Comparison of ENCODE assay signal across 21 cellular contexts in the genomic region with DNA sequence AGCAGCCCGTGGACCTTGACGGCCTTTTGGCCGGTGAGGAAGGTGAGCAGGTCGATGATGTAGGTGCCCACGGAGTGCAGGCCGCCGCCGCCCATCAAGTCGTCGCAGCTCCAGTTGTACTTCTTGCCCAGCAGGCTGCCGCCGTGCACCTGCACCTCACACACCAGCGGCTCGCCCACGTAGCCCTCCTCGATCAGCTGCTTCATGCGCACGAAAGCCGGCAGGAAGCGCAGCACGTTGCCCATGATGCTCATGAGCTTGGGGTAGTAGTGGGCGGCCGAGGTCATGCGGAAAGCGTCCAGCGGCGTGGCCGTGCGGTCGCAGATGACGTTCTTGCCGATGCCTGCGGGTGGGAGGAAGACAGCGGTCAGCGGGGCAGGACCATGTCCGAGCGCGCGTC. TPM values are rescaled to one million over a fixed set of nuclear protein-coding genes. Genes with fewer than 3 reads are reported as not detected.
DNase-seq lines count a peak whose midpoint lies in the region; ATAC-seq, FAIRE-seq and TF ChIP-seq lines count a peak whose summit lies in the region.
"Had no signal": no experiment of that assay in that cellular context is flagged by ENCODE, and none has a peak within 500 bp of the region (broad histone marks: within the 10 kb centered on the region; RNA-seq: fewer than 3 reads in every experiment).

No MANE protein-coding gene starts in this region.

- no peak for TF ChIP-seq POLR2A in H1 (IDR thresholded peaks at IDR 0.05; ENCODE audit: control extremely low read depth in 1 of 2, low read depth in 2 of 2, low read length in 2 of 2)

- no peak overlapping the region for H2AFZ ChIP-seq in H1 (ENCODE audit: low read length)
- H2AFZ ChIP-seq in neuronal stem cell (ENCODE audit: low read length) = no peak overlapping the region
- no peak overlapping the region for H2AFZ ChIP-seq in PC-3 (ENCODE audit: low read length)
- H2AFZ ChIP-seq: GM23248 had no signal

- H4K8ac ChIP-seq in H1 (ENCODE audit: extremely low read depth, insufficient read depth, low read length) = peak overlapping the region; percentile 9; the same call in 1 of the 2 replicates
- H4K8ac ChIP-seq in neuronal stem cell (ENCODE audit: low read depth, low read length) = no peak overlapping the region

- no peak overlapping the region for H3K14ac ChIP-seq in H1 (ENCODE audit: insufficient read length)
- H3K14ac ChIP-seq in neuronal stem cell (ENCODE audit: low read length) = no peak overlapping the region

- FAIRE-seq in H1 (lab: Jason Lieb, UNC) = no peak
- FAIRE-seq: A204.1, G401.6, GM12892, H54 had no signal

- H3K23me2 ChIP-seq in H1 (ENCODE audit: low read depth, low read length) = no peaks in the 10 kb centered on the region

- CTCF ChIA-PET in H1 (lab: Charles Lee; ENCODE audit: partially characterized antibody) = interaction anchor here (0.5 to 1.6 kb wide), 2 partner anchors 156 to 206 kb away, joined by 4 read pairs; no protein-coding TSS in a partner anchor
- CTCF ChIA-PET in PC-3 (lab: Charles Lee) = no interaction called here

- H2BK120ac ChIP-seq in H1 (replicated peaks; ENCODE audit: low read depth, low read length) (no peak overlapping the region), neuronal stem cell (ENCODE audit: low read depth, low read length) (no peak overlapping the region)

- H4K5ac ChIP-seq in H1 (ENCODE audit: insufficient read length, low read depth, low read length) = no peak overlapping the region

- H3K18ac ChIP-seq in H1 (ENCODE audit: extremely low read depth, low read length) = no peak overlapping the region
- H3K18ac ChIP-seq in neuronal stem cell (ENCODE audit: low read length) = peak overlapping the region; percentile 81

- no peaks in the 10 kb centered on the region for H3K36me3 Mint-ChIP-seq in activated T-cell treated with anti-CD3 and anti-CD28 coated beads, Interleukin-2, amount 50 U/mL, for 4 hours (ENCODE audit: insufficient read depth)
- H3K36me3 Mint-ChIP-seq: CD4-positive, CD25-positive, alpha-beta regulatory T cell; CD8-positive, alpha-beta T cell had no signal

- peaks cover 6% of the 10 kb centered on the region for H3K4me1 Mint-ChIP-seq in activated T-cell treated with anti-CD3 and anti-CD28 coated beads, Interleukin-2, amount 50 U/mL, for 4 hours (ENCODE audit: low read depth)

- H2BK15ac ChIP-seq in H1 (ENCODE audit: low read length) = no peak overlapping the region
- H2BK15ac ChIP-seq in neuronal stem cell (ENCODE audit: low read length) = peak overlapping the region; percentile 39

- no peak for TF ChIP-seq RAD21 in H1 (IDR thresholded peaks at IDR 0.05 in 1 of 2, conservative IDR thresholded peaks at IDR 0.05 in 1 of 2; ENCODE audit: low read depth in 2 of 2, low read length in 2 of 2)

- no peak for TF ChIP-seq EP300 in H1 (IDR thresholded peaks at IDR 0.05; ENCODE audit: borderline replicate concordance in 1 of 2, low read depth in 2 of 2, low read length in 2 of 2)

- H3K4me1 ChIP-seq in left ventricle myocardium inferior (peaks cover 80% of the 10 kb centered on the region), H1 (replicated peaks in 1 of 4; ENCODE audit: control insufficient read depth in 3 of 4, insufficient read depth in 4 of 4, low read length in 3 of 4) (peaks cover 0 to 12% (median 4%) of the 10 kb centered on the region in 4 experiments; a peak in 5 of 7 replicates), neuronal stem cell (ENCODE audit: control insufficient read depth in 2 of 2, insufficient read depth in 1 of 2, low read depth in 1 of 2, low read length in 2 of 2) (peaks cover 8 to 13% of the 10 kb centered on the region in 2 donors), PC-3 (ENCODE audit: insufficient read depth, low read length) (peaks cover 6% of the 10 kb centered on the region)
- H3K4me1 ChIP-seq: HAP-1 had no signal

- intact Hi-C loops in Right ventricle myocardium inferior (cut with DNase I) (no loop called here), left ventricle myocardium inferior (cut with micrococcal nuclease) (no loop called here), PC-3 (cut with micrococcal nuclease) (no loop called here)

- POLR2A ChIA-PET in H1 (lab: Charles Lee; ENCODE audit: partially characterized antibody) = interaction anchor here (0.7 kb wide), 1 partner anchor 37 kb away, joined by 3 read pairs; the partner anchor contains the start of gene TBC1D7
- POLR2A ChIA-PET in PC-3 (lab: Charles Lee; ENCODE audit: unreplicated experiment) = no interaction called here

- no peaks in the 10 kb centered on the region for H3K79me2 ChIP-seq in H1 (ENCODE audit: control insufficient read depth in 1 of 2, insufficient read depth in 2 of 2, low read length in 2 of 2)
- no peaks in the 10 kb centered on the region for H3K79me2 ChIP-seq in PC-3 (ENCODE audit: low read length)

- no peaks in the 10 kb centered on the region for H3F3A ChIP-seq in PC-3 (ENCODE audit: low read length, unreplicated experiment)

- BruUV-seq in PC-3 (replicated peaks; lab: Mats Ljungman, UMichigan) = no TSS peak

- no peak overlapping the region for H3K56ac ChIP-seq in H1 (replicated peaks; ENCODE audit: insufficient read length, low read depth, low read length)

- no peaks in the 10 kb centered on the region for H3K27me3 Mint-ChIP-seq in activated T-cell treated with anti-CD3 and anti-CD28 coated beads, Interleukin-2, amount 50 U/mL, for 4 hours (ENCODE audit: low read depth)
- H3K27me3 Mint-ChIP-seq: B cell had no signal

- ATAC-seq in Right ventricle myocardium inferior = no peak
- ATAC-seq in PC-3 = no peak
- no peak for ATAC-seq in activated T-cell treated with anti-CD3 and anti-CD28 coated beads, Interleukin-2, amount 50 U/mL, for 4 hours
- ATAC-seq: CD8-positive, alpha-beta T cell had no signal

- H3K79me1 ChIP-seq in H1 (ENCODE audit: low read depth, low read length) (no peaks in the 10 kb centered on the region; the same call in 1 of the 2 replicates), neuronal stem cell (ENCODE audit: low read depth, low read length) (peaks cover 2% of the 10 kb centered on the region)

- H3K27me3 ChIP-seq in left ventricle myocardium inferior (ENCODE audit: low read depth) = no peaks in the 10 kb centered on the region
- H3K27me3 ChIP-seq in H1 (replicated peaks in 1 of 4; ENCODE audit: control insufficient read depth in 3 of 4, extremely low read depth in 1 of 4, insufficient read depth in 3 of 4, low read length in 3 of 4) = no peaks in the 10 kb centered on the region
- H3K27me3 ChIP-seq in neuronal stem cell (ENCODE audit: control insufficient read depth in 3 of 3, insufficient read depth in 3 of 3, low read depth in 1 of 3, low read length in 3 of 3) = no peaks in the 10 kb centered on the region
- H3K27me3 ChIP-seq in PC-3 (ENCODE audit: low read length) = no peaks in the 10 kb centered on the region
- H3K27me3 ChIP-seq: BLaER1 had no signal

- TF ChIP-seq CTCF in left ventricle myocardium inferior (IDR thresholded peaks at IDR 0.05; ENCODE audit: borderline replicate concordance) (no peak), H1 (IDR thresholded peaks at IDR 0.05; ENCODE audit: control extremely low read depth in 1 of 3, insufficient read depth in 1 of 3, low read depth in 1 of 3, low read length in 3 of 3) (no peak), PC-3 (conservative IDR thresholded peaks at IDR 0.05; ENCODE audit: low read depth, low read length) (no peak)

- peak overlapping the region; percentile 61 for H4K91ac ChIP-seq in H1 (replicated peaks; ENCODE audit: insufficient read length, low read length)
- H4K91ac ChIP-seq in neuronal stem cell (ENCODE audit: low read depth, low read length, poor library complexity) = no peak overlapping the region

- no peak overlapping the region for H2BK20ac ChIP-seq in H1 (ENCODE audit: low read length)

- H3K23ac ChIP-seq in H1 (ENCODE audit: insufficient read length) (no peak overlapping the region), neuronal stem cell (ENCODE audit: low read depth, low read length, poor library complexity) (peak overlapping the region; percentile 66)

- H2AK5ac ChIP-seq in H1 (ENCODE audit: low read depth, low read length) (no peak overlapping the region), neuronal stem cell (ENCODE audit: low read depth, low read length) (peak overlapping the region; percentile 61)

- no peak overlapping the region for H2BK12ac ChIP-seq in H1 (ENCODE audit: low read depth, low read length)
- peak overlapping the region; percentile 91 for H2BK12ac ChIP-seq in neuronal stem cell (ENCODE audit: low read length)

- H4K20me1 ChIP-seq in H1 (replicated peaks in 1 of 2; ENCODE audit: control insufficient read depth in 1 of 2, insufficient read depth in 2 of 2, low read length in 2 of 2) = no peaks in the 10 kb centered on the region
- H4K20me1 ChIP-seq in PC-3 (ENCODE audit: low read length) = no peaks in the 10 kb centered on the region

- H3K9me3 ChIP-seq in left ventricle myocardium inferior (replicated peaks) (no peaks in the 10 kb centered on the region), H1 (ENCODE audit: insufficient read depth in 2 of 2, low read depth in 1 of 2, low read length in 1 of 2) (no peaks in the 10 kb centered on the region), neuronal stem cell (replicated peaks in 1 of 2; ENCODE audit: control insufficient read depth in 2 of 2, insufficient read depth in 1 of 2, low read depth in 1 of 2, low read length in 2 of 2) (peaks cover 0 to 2% of the 10 kb centered on the region in 2 donors), PC-3 (ENCODE audit: low read length) (no peaks in the 10 kb centered on the region)
- H3K9me3 ChIP-seq: Caco-2, HAP-1 had no signal

- H3K4me3 Mint-ChIP-seq in activated T-cell treated with anti-CD3 and anti-CD28 coated beads, Interleukin-2, amount 50 U/mL, for 4 hours = no peak overlapping the region
- H3K4me3 Mint-ChIP-seq: B cell; CD4-positive, CD25-positive, alpha-beta regulatory T cell; CD8-positive, alpha-beta T cell had no signal

- DNase-seq in Right ventricle myocardium inferior (ENCODE audit: missing footprints) (peak; percentile 61), left ventricle myocardium inferior (no peak), H1 (ENCODE audit: low read depth in 1 of 2, low spot score in 2 of 2) (no peak), neuronal stem cell (ENCODE audit: low spot score) (no peak), PC-3 (no peak)
- no peak for DNase-seq in activated T-cell treated with anti-CD3 and anti-CD28 coated beads, Interleukin-2, amount 50 U/mL, for 4 hours
- DNase-seq: Caco-2; CD4-positive, CD25-positive, alpha-beta regulatory T cell; CD8-positive, alpha-beta T cell; DMS153; DND-41; GM23248 had no signal

- H3K4me3 ChIP-seq in left ventricle myocardium inferior (no peak overlapping the region), H1 (ENCODE audit: extremely low read depth in 1 of 4, insufficient read depth in 2 of 4, low read depth in 3 of 4, low read length in 4 of 4) (no peak overlapping the region), neuronal stem cell (ENCODE audit: low read length in 2 of 2) (peak overlapping the region in 1 of 2 donors; percentile 57), PC-3 (ENCODE audit: low read length) (no peak overlapping the region)
- H3K4me3 ChIP-seq: BLaER1, GM23248, HAP-1 had no signal

- H3K9me3 Mint-ChIP-seq in activated T-cell treated with anti-CD3 and anti-CD28 coated beads, Interleukin-2, amount 50 U/mL, for 4 hours = no peaks in the 10 kb centered on the region
- H3K9me3 Mint-ChIP-seq: CD8-positive, alpha-beta T cell had no signal

- H3K4ac ChIP-seq in H1 (replicated peaks; ENCODE audit: insufficient read length, low read depth, low read length) = no peak overlapping the region
- H3K4ac ChIP-seq in neuronal stem cell (ENCODE audit: low read length) = no peak overlapping the region

- H3K36me3 ChIP-seq in left ventricle myocardium inferior (peaks cover 18% of the 10 kb centered on the region), H1 (ENCODE audit: control insufficient read depth in 2 of 4, insufficient read depth in 4 of 4, low read length in 3 of 4) (peaks cover 0 to 4% (median 0%) of the 10 kb centered on the region in 4 experiments; a peak in 1 of 8 replicates), neuronal stem cell (replicated peaks in 1 of 2; ENCODE audit: control insufficient read depth in 2 of 2, insufficient read depth in 2 of 2, low read length in 2 of 2) (no peaks in the 10 kb centered on the region), PC-3 (ENCODE audit: low read depth, low read length) (no peaks in the 10 kb centered on the region)
- H3K36me3 ChIP-seq: HAP-1 had no signal

- no peak overlapping the region for H3K9ac ChIP-seq in H1 (replicated peaks in 1 of 4; ENCODE audit: extremely low read depth in 1 of 4, low read depth in 3 of 4, low read length in 3 of 4)
- peak overlapping the region; percentile 31 for H3K9ac ChIP-seq in neuronal stem cell (ENCODE audit: low read depth, low read length, poor library complexity)
- H3K9ac ChIP-seq in PC-3 (ENCODE audit: low read length) = no peak overlapping the region
- H3K9ac ChIP-seq: BLaER1, GM23248 had no signal

- H2BK5ac ChIP-seq in H1 (ENCODE audit: low read depth, low read length) = no peak overlapping the region
- peak overlapping the region; percentile 46 for H2BK5ac ChIP-seq in neuronal stem cell (ENCODE audit: low read length)

- H3K27ac ChIP-seq in left ventricle myocardium inferior (replicated peaks) (no peak overlapping the region), H1 (ENCODE audit: low read depth, low read length) (no peak overlapping the region), neuronal stem cell (replicated peaks; ENCODE audit: low read length) (no peak overlapping the region), PC-3 (ENCODE audit: low read length) (no peak overlapping the region)
- H3K27ac ChIP-seq: 22Rv1, BLaER1, C4-2B, GM23248 had no signal

- H3K9me2 ChIP-seq in PC-3 (replicated peaks; ENCODE audit: low read length) = no peaks in the 10 kb centered on the region

- H3K4me2 ChIP-seq in H1 (ENCODE audit: insufficient read depth in 1 of 2, low read depth in 2 of 2, low read length in 2 of 2) (no peak overlapping the region), neuronal stem cell (ENCODE audit: insufficient read depth, low read length, poor library complexity, severe bottlenecking) (no peak overlapping the region), PC-3 (ENCODE audit: low read length) (no peak overlapping the region)
- H3K4me2 ChIP-seq: BLaER1 had no signal

- WGBS in H1 (ENCODE audit: extremely low coverage in 1 of 2, insufficient coverage in 1 of 2, insufficient read length in 1 of 2, insufficient replicate concordance in 2 of 2, low coverage in 1 of 2, low lambda C conversion rate in 2 of 2, missing lambda C conversion rate in 1 of 2), 2 experiments = 95% methylated on average over 39 of the region's 39 CpGs; no CpG with 5 or more reads in 1 of the 2 experiments
- WGBS in neuronal stem cell (ENCODE audit: extremely low coverage in 2 of 2, insufficient read length in 2 of 2, insufficient replicate concordance in 1 of 2), 2 donors = no CpG with 5 or more reads among the region's 39 CpGs

RNA-seq across cellular contexts. Expression of gene TBC1D7, which starts 37.0 kb away (rescaled TPM):
- 32.2 TPM for total RNA-seq in Right ventricle myocardium inferior
- total RNA-seq in left ventricle myocardium inferior = 40.2 TPM
- 55.2 and 59.9 TPM in 2 replicates for total RNA-seq in H1 (2021; fragmentation: NEBNext Ultra II Directional; extraction: Animal tissue kit (Norgen Biotek cat#: 25700))
- polyA plus RNA-seq in H1 (2011; rRNA removed) = 30.7 and 46.1 TPM in 2 replicates
- 43.5 TPM for polyA plus RNA-seq in H1 (2011; cell fraction: cytosol; rRNA removed)
- polyA plus RNA-seq in H1 (2011; cell fraction: nucleus; rRNA removed) = 33.7 TPM
- polyA plus RNA-seq in H1 (2012, experiment 1 of 2) = 53.1 to 66.6 TPM (median 55.8 TPM) in 4 replicates
- polyA plus RNA-seq in H1 (2012, experiment 2 of 2) = 45.9 TPM
- 46.1 TPM for polyA plus RNA-seq in H1 (2013, experiment 1 of 2)
- polyA plus RNA-seq in H1 (2013, experiment 2 of 2) = 47.4 TPM
- 91.4 and 92.0 TPM in 2 replicates for polyA minus RNA-seq in H1 (2011; rRNA and poly(A)+ RNA removed)
- 15.1 TPM for polyA minus RNA-seq in H1 (2011; cell fraction: cytosol; rRNA and poly(A)+ RNA removed)
- 87.6 TPM for polyA minus RNA-seq in H1 (2011; cell fraction: nucleus; rRNA and poly(A)+ RNA removed)
- polyA plus RNA-seq in neuronal stem cell (2013, experiment 1 of 2) = 35.5 TPM
- 37.0 TPM for polyA plus RNA-seq in neuronal stem cell (2013, experiment 2 of 2)
- total RNA-seq in PC-3 (2014; rRNA removed) = 16.9 and 18.5 TPM in 2 replicates
- total RNA-seq in activated T-cell treated with anti-CD3 and anti-CD28 coated beads, Interleukin-2, amount 50 U/mL, for 4 hours = 10 to 100 TPM; 12.9 to 18.4 (median 15.5) TPM
